Comparison of ENCODE assay signal across 12 cellular contexts in the genomic region with DNA sequence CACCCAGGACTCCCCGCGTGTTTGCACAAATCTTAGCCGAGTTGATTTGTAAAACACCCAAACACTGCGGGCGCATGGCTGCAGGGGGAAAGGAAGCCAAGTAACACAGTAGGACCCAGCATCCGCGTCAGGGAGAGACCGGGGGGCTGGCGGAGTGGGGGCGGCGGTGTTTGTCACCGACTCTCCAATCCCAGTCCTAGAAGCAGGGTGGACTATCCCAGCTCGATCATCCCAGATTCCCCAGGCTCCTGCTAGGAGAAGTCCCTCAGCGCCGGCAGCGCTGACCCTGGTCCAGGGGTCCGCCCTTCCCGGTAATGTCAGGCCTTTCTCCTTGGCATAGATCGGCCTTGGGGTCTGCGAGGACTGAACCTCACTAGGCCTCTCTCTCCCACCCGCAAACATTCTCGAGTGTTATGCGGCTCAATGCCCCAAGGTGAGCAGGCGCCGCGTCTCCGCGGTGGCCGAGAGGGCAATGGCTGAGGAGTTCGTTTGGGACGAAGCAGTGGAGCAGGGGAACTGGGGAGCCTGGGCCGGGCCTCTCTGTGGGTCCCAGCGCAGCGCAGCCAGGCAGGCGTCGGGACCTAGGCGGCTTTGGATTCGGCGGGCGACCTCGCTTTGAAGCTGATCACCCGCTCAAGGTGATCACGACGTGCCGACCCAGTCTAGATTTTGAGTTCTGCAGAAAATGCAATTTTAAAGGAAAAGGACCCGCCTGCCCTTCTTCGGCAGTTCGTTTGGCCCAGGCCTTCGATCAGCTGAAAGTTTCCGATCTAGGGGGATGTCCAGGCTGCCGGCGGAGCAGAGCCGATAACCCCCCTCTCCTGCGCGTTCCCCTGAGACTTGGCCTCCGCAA. TPM values are rescaled to one million over a fixed set of nuclear protein-coding genes. Genes with fewer than 3 reads are reported as not detected.
DNase-seq lines count a peak whose midpoint lies in the region; ATAC-seq and TF ChIP-seq lines count a peak whose summit lies in the region.
"Had no signal": no experiment of that assay in that cellular context is flagged by ENCODE, and none has a peak within 500 bp of the region (broad histone marks: within the 10 kb centered on the region; RNA-seq: fewer than 3 reads in every experiment).

No MANE protein-coding gene starts in this region.

- DNase-seq in endothelial cell (ENCODE audit: low spot score) (no peak), KBM-7 (no peak), NCI-H2081 (lab: John Stamatoyannopoulos, UW) (no peak), NCI-H510A treated with DMSO at 0.1 percent for 48 hours (lab: John Stamatoyannopoulos, UW) (no peak), dedifferentiated amniotic fluid mesenchymal stem cell (ENCODE audit: extremely low spot score) (no peak)
- DNase-seq: activated CD4-positive, alpha-beta T cell treated with anti-CD3 and anti-CD28 coated beads, Interleukin-2, amount 50 U/mL, for 4 hours; foreskin melanocyte; NCI-H2171; stimulated activated CD4-positive, alpha-beta T cell treated with anti-CD3 and anti-CD28 coated beads, Interleukin-4, amount 100 ng/mL, for 4 hours had no signal

- H4K20me1 ChIP-seq in BLaER1: peaks cover 77% of the 10 kb centered on the region

- ATAC-seq in HG02759 (IDR thresholded peaks at IDR 0.05; ENCODE audit: unreplicated experiment): peak; percentile 1

- peak overlapping the region; percentile 64 for H3K4me3 ChIP-seq in BLaER1
- peak overlapping the region; percentile 35 for H3K4me3 ChIP-seq in neuron (ENCODE audit: low read length)

- H3K4me3 Mint-ChIP-seq in endothelial cell (ENCODE audit: unreplicated experiment): peak overlapping the region; percentile 82

- peaks cover 4% of the 10 kb centered on the region for H3K36me3 Mint-ChIP-seq in endothelial cell (ENCODE audit: low read depth, unreplicated experiment)

- no peak overlapping the region for H3K27ac ChIP-seq in BLaER1

- no peak for TF ChIP-seq CTCF in endothelial cell (IDR thresholded peaks at IDR 0.05; ENCODE audit: unreplicated experiment)

- peak overlapping the region; percentile 88 for H2AFZ ChIP-seq in neuron (ENCODE audit: low read depth, low read length)

- peak overlapping the region; percentile 93 for H3K4me2 ChIP-seq in BLaER1

- no peaks in the 10 kb centered on the region for H3K36me3 ChIP-seq in BLaER1
- H3K36me3 ChIP-seq in neuron (ENCODE audit: insufficient read depth, low read length): no peaks in the 10 kb centered on the region

- H3K27ac Mint-ChIP-seq in endothelial cell (ENCODE audit: unreplicated experiment): no peak overlapping the region

- no peak overlapping the region for H3K9ac ChIP-seq in BLaER1

- peaks cover 90% of the 10 kb centered on the region for H3K27me3 ChIP-seq in BLaER1
- H3K27me3 ChIP-seq in neuron (ENCODE audit: insufficient read depth, low read length): peaks cover 53% of the 10 kb centered on the region

- no peaks in the 10 kb centered on the region for H3K9me3 Mint-ChIP-seq in endothelial cell (ENCODE audit: unreplicated experiment)

- in situ Hi-C loops in KBM-7 (cut with MboI; ENCODE audit: low pct_unique_long_range_greater_than_20kb, low sequenced_read_pairs): loop anchor here (10.0 kb wide), 1 partner anchor 299 kb away; no protein-coding TSS in a partner anchor

- peaks cover 26% of the 10 kb centered on the region for H3K27me3 Mint-ChIP-seq in endothelial cell (ENCODE audit: unreplicated experiment)

- H3K9me3 ChIP-seq in BLaER1 (peaks cover 9% of the 10 kb centered on the region; the same call in 1 of the 2 replicates), neuron (ENCODE audit: low read length) (peaks cover 3% of the 10 kb centered on the region)

- H3K4me1 ChIP-seq in BLaER1 (peaks cover 19% of the 10 kb centered on the region), neuron (ENCODE audit: insufficient read depth, low read length) (peaks cover 26% of the 10 kb centered on the region)

- H3K4me1 Mint-ChIP-seq in endothelial cell (ENCODE audit: unreplicated experiment): peaks cover 13% of the 10 kb centered on the region

RNA-seq across cellular contexts. Expression of gene GDF7, which starts 1.5 kb away (rescaled TPM):
- total RNA-seq in endothelial cell (ENCODE audit: unreplicated experiment): 11.2 TPM

RNA-seq across cellular contexts. Expression of gene HS1BP3, which starts 14.6 kb away (rescaled TPM):
- 33.6 TPM for total RNA-seq in endothelial cell (ENCODE audit: unreplicated experiment)
